ENCODE assay signal across 2 cellular contexts in genomic region chr11:68960299-68961071, GRCh38.
TF ChIP-seq lines count a peak whose summit lies in the region.

No MANE protein-coding gene starts in this region.

TF ChIP-seq in IMR-90, 13 proteins besides CTCF, POLR2A, EP300 and RAD21:
- no peak for TF ChIP-seq MXI1 (IDR thresholded peaks at IDR 0.05; ENCODE audit: borderline replicate concordance, low read depth, low read length)

TF ChIP-seq in GM12891, 5 proteins besides CTCF, POLR2A, EP300 and RAD21:
- TF ChIP-seq POLR2AphosphoS5 (IDR thresholded peaks at IDR 0.05; ENCODE audit: low read depth, low read length) (no peak), POU2F2 (IDR thresholded peaks at IDR 0.05; ENCODE audit: low read depth, low read length) (no peak), PAX5 (IDR thresholded peaks at IDR 0.05; ENCODE audit: insufficient read depth, low read length, severe bottlenecking) (no peak), TAF1 (IDR thresholded peaks at IDR 0.05; ENCODE audit: low read depth, low read length) (no peak), SPI1 (IDR thresholded peaks at IDR 0.05; ENCODE audit: low read depth, low read length) (no peak)
